ENCODE assay signal across 24 cellular contexts in genomic region chr2:115396579-115396978, GRCh38.
A peak's percentile ranks its signal among the peaks of the same experiment; 100 is the strongest.
DNase-seq lines count a peak whose midpoint lies in the region; ATAC-seq and TF ChIP-seq lines count a peak whose summit lies in the region.
"Had no signal": no experiment of that assay in that cellular context is flagged by ENCODE, and none has a peak within 500 bp of the region (broad histone marks: within the 10 kb centered on the region; RNA-seq: fewer than 3 reads in every experiment).

No MANE protein-coding gene starts in this region.

- H3K27ac ChIP-seq in IMR-90 (ENCODE audit: insufficient read depth, low read length) (no peak overlapping the region), mesendoderm (ENCODE audit: low read depth, low read length) (no peak overlapping the region)
- H3K27ac ChIP-seq: A549; BLaER1 treated with 17β-estradiol and CSF1 and Interleukin-3, amounts not matched to agents 10 nM and 100 nM; GM23248 had no signal

- no peak overlapping the region for H2AK9ac ChIP-seq in IMR-90 (replicated peaks; ENCODE audit: low read depth, low read length, poor library complexity)

- H3K4me3 ChIP-seq in IMR-90 (ENCODE audit: insufficient read depth, low read depth, low read length) = no peak overlapping the region
- H3K4me3 ChIP-seq in mesendoderm (ENCODE audit: low read length) = no peak overlapping the region
- H3K4me3 ChIP-seq: A549; BLaER1 treated with 17β-estradiol and CSF1 and Interleukin-3, amounts not matched to agents 10 nM and 100 nM; GM12878; GM23248 had no signal

- dilution Hi-C loops in IMR-90 (cut with HindIII; ENCODE audit: low sequenced_read_pairs, unreplicated experiment) = no loop called here

- H3K18ac ChIP-seq in IMR-90 (ENCODE audit: low read depth, low read length) (no peak overlapping the region), mesendoderm (ENCODE audit: low read length) (no peak overlapping the region)

- H2AK5ac ChIP-seq in IMR-90 (ENCODE audit: low read depth, low read length) = no peak overlapping the region
- no peak overlapping the region for H2AK5ac ChIP-seq in mesendoderm (ENCODE audit: low read length)

- H3K27me3 ChIP-seq in IMR-90 (ENCODE audit: control insufficient read depth, insufficient read depth, low read length) = no peaks in the 10 kb centered on the region
- no peaks in the 10 kb centered on the region for H3K27me3 ChIP-seq in mesendoderm (ENCODE audit: insufficient read depth, low read length, poor library complexity)
- H3K27me3 ChIP-seq: BE2C; BLaER1 treated with 17β-estradiol and CSF1 and Interleukin-3, amounts not matched to agents 10 nM and 100 nM had no signal

- TF ChIP-seq RAD21 in IMR-90 (IDR thresholded peaks at IDR 0.05; ENCODE audit: low read length) = no peak

- POLR2A ChIA-PET in IMR-90 (lab: Charles Lee; ENCODE audit: unreplicated experiment) = no interaction called here

- no peak for TF ChIP-seq POLR2A in IMR-90 (IDR thresholded peaks at IDR 0.05; ENCODE audit: low read depth, low read length)

- no peak overlapping the region for H2AFZ ChIP-seq in IMR-90 (replicated peaks; ENCODE audit: low read length, poor library complexity)
- H2AFZ ChIP-seq: GM23248 had no signal

- H3K9me1 ChIP-seq in IMR-90 (ENCODE audit: insufficient read depth, low read length) = no peaks in the 10 kb centered on the region

- no peak overlapping the region for H2BK20ac ChIP-seq in IMR-90 (ENCODE audit: low read depth, low read length)

- intact Hi-C loops in IMR-90 (cut with micrococcal nuclease) = no loop called here

- no peak overlapping the region for H4K8ac ChIP-seq in IMR-90 (ENCODE audit: low read depth in 2 of 2, low read length in 2 of 2)
- H4K8ac ChIP-seq in mesendoderm (ENCODE audit: low read depth, low read length) = no peak overlapping the region

- no peak overlapping the region for H4K91ac ChIP-seq in IMR-90 (ENCODE audit: insufficient read depth, low read depth, low read length)

- H3K4me3 Mint-ChIP-seq in nephron progenitor cell = peak overlapping the region; percentile 31
- H3K4me3 Mint-ChIP-seq: CD14-positive monocyte; CD4-positive, alpha-beta T cell; CD8-positive, alpha-beta memory T cell had no signal

- BruUV-seq in IMR-90 (replicated peaks; lab: Mats Ljungman, UMichigan) = no TSS peak

- H3K9me3 ChIP-seq in IMR-90 (ENCODE audit: control insufficient read depth, insufficient read depth, low read length) = 0 out of 2 replicates have a peak, but pooled peaks cover 2% of the 10 kb centered on the region
- H3K9me3 ChIP-seq: A549; BE2C; BLaER1 treated with 17β-estradiol and CSF1 and Interleukin-3, amounts not matched to agents 10 nM and 100 nM had no signal

- no peak for ATAC-seq in IMR-90 (ENCODE audit: low read depth)
- ATAC-seq: A549, GM12878, HCT116 had no signal

- no peaks in the 10 kb centered on the region for H3K79me2 ChIP-seq in mesendoderm (ENCODE audit: control insufficient read depth, insufficient read depth, low read length)

- H3K9me3 Mint-ChIP-seq in nephron progenitor cell = peaks cover 12% of the 10 kb centered on the region

- CTCF ChIA-PET in IMR-90 (lab: Yijun Ruan, JAX) = no interaction called here

- no peak overlapping the region for H2BK120ac ChIP-seq in IMR-90 (ENCODE audit: low read depth, low read length)
- no peak overlapping the region for H2BK120ac ChIP-seq in mesendoderm (ENCODE audit: low read depth, low read length)

- H3K4me1 ChIP-seq in IMR-90 (ENCODE audit: control insufficient read depth, insufficient read depth, low read length) (no peaks in the 10 kb centered on the region), mesendoderm (ENCODE audit: control insufficient read depth, low read depth, low read length) (no peaks in the 10 kb centered on the region)
- H3K4me1 ChIP-seq: A549; BE2C; BLaER1 treated with 17β-estradiol and CSF1 and Interleukin-3, amounts not matched to agents 10 nM and 100 nM had no signal

- DNase-seq in IMR-90 (no peak), amniotic epithelial cell (ENCODE audit: low read depth) (peak; percentile 33), left kidney (ENCODE audit: low read depth, low spot score) (peak; percentile 15), nephron progenitor cell (no peak), SW480 (ENCODE audit: low spot score) (no peak), mesendoderm (no peak), NCI-H526 treated with DMSO at 0.1 percent for 48 hours (lab: John Stamatoyannopoulos, UW) (no peak)
- DNase-seq: 8988T; ACHN; AML-193; BE2C; CD4-positive, alpha-beta T cell; CD8-positive, alpha-beta memory T cell; DMS 273 treated with DMSO at 0.1 percent for 48 hours; DMS79; EL; GDM1; GM23248; H7 had no signal

- H2BK5ac ChIP-seq in IMR-90 (ENCODE audit: low read depth, low read length, poor library complexity, severe bottlenecking) = no peak overlapping the region
- no peak overlapping the region for H2BK5ac ChIP-seq in mesendoderm (ENCODE audit: low read length)

- H4K20me1 ChIP-seq in IMR-90 (ENCODE audit: insufficient read depth, low read length) = no peaks in the 10 kb centered on the region
- H4K20me1 ChIP-seq: BLaER1 treated with 17β-estradiol and CSF1 and Interleukin-3, amounts not matched to agents 10 nM and 100 nM had no signal

- in situ Hi-C loops in IMR-90 (cut with MboI; ENCODE audit: low sequenced_read_pairs) = no loop called here

- no peak overlapping the region for H2BK15ac ChIP-seq in IMR-90 (ENCODE audit: low read depth, low read length)
- no peak overlapping the region for H2BK15ac ChIP-seq in mesendoderm (replicated peaks; ENCODE audit: low read depth)

- no peak overlapping the region for H3K9ac ChIP-seq in IMR-90 (ENCODE audit: low read depth, low read length)
- no peak overlapping the region for H3K9ac ChIP-seq in mesendoderm (ENCODE audit: low read length)
- H3K9ac ChIP-seq: BLaER1 treated with 17β-estradiol and CSF1 and Interleukin-3, amounts not matched to agents 10 nM and 100 nM; GM23248 had no signal

- peaks cover 9% of the 10 kb centered on the region for H3K36me3 Mint-ChIP-seq in nephron progenitor cell (ENCODE audit: low read depth)
- H3K36me3 Mint-ChIP-seq: CD14-positive monocyte; CD8-positive, alpha-beta memory T cell had no signal

- H4K5ac ChIP-seq in IMR-90 (ENCODE audit: low read depth, low read length) (no peak overlapping the region), mesendoderm (ENCODE audit: low read length) (no peak overlapping the region)

- H3K4me1 Mint-ChIP-seq in nephron progenitor cell = peaks cover 60% of the 10 kb centered on the region
- H3K4me1 Mint-ChIP-seq: CD14-positive monocyte; CD8-positive, alpha-beta memory T cell had no signal

- peak overlapping the region; percentile 69 for H3K27ac Mint-ChIP-seq in nephron progenitor cell
- H3K27ac Mint-ChIP-seq: CD14-positive monocyte; CD4-positive, alpha-beta T cell; CD8-positive, alpha-beta memory T cell had no signal

- H3K27me3 Mint-ChIP-seq in nephron progenitor cell (ENCODE audit: low read depth, poor library complexity) = no peaks in the 10 kb centered on the region
- H3K27me3 Mint-ChIP-seq: CD4-positive, alpha-beta T cell; CD8-positive, alpha-beta memory T cell had no signal

- H3K79me1 ChIP-seq in IMR-90 (ENCODE audit: low read depth in 1 of 2, low read length in 2 of 2) (no peaks in the 10 kb centered on the region), mesendoderm (ENCODE audit: low read length) (no peaks in the 10 kb centered on the region)

- no peaks in the 10 kb centered on the region for H3K36me3 ChIP-seq in IMR-90 (ENCODE audit: control insufficient read depth, insufficient read depth, low read length)
- H3K36me3 ChIP-seq in mesendoderm (ENCODE audit: control insufficient read depth, insufficient read depth, low read length) = no peaks in the 10 kb centered on the region
- H3K36me3 ChIP-seq: BE2C; BLaER1 treated with 17β-estradiol and CSF1 and Interleukin-3, amounts not matched to agents 10 nM and 100 nM had no signal

- no CpG with 5 or more reads among the region's 5 CpGs for WGBS in IMR-90 (ENCODE audit: extremely low coverage in 2 of 2, insufficient read length in 1 of 2), 2 experiments
- no CpG with 5 or more reads among the region's 5 CpGs for WGBS in mesendoderm (ENCODE audit: extremely low coverage, insufficient coverage, low lambda C conversion rate)

- H3K56ac ChIP-seq in IMR-90 (ENCODE audit: extremely low read depth, insufficient read depth, low read length) (no peak overlapping the region), mesendoderm (ENCODE audit: low read length) (no peak overlapping the region)

- no peak overlapping the region for H3K14ac ChIP-seq in IMR-90 (replicated peaks; ENCODE audit: low read depth, low read length)

- H3K4me2 ChIP-seq in IMR-90 (ENCODE audit: low read depth, low read length) (no peak overlapping the region), mesendoderm (ENCODE audit: low read length) (no peak overlapping the region)
- H3K4me2 ChIP-seq: A549; BLaER1 treated with 17β-estradiol and CSF1 and Interleukin-3, amounts not matched to agents 10 nM and 100 nM had no signal

- no peak for TF ChIP-seq CTCF in IMR-90 (conservative IDR thresholded peaks at IDR 0.05; ENCODE audit: low read depth, low read length)
- TF ChIP-seq CTCF in nephron progenitor cell (IDR thresholded peaks at IDR 0.05) = no peak

- H3K4ac ChIP-seq in IMR-90 (ENCODE audit: low read depth, low read length) = no peak overlapping the region
- H3K4ac ChIP-seq in mesendoderm (ENCODE audit: low read depth, low read length) = no peak overlapping the region

- H3K23ac ChIP-seq in IMR-90 (ENCODE audit: low read depth, low read length) (no peak overlapping the region), mesendoderm (ENCODE audit: low read length) (no peak overlapping the region)

TF ChIP-seq in IMR-90, 13 proteins besides CTCF, POLR2A, EP300 and RAD21:
- TF ChIP-seq SMC3 (IDR thresholded peaks at IDR 0.05; ENCODE audit: low read depth, low read length) (no peak), BHLHE40 (IDR thresholded peaks at IDR 0.05; ENCODE audit: low read depth, low read length) (no peak), CEBPB (IDR thresholded peaks at IDR 0.05; ENCODE audit: low read depth, low read length) (0 out of 2 replicates have a peak, but pooled peaks have one; percentile 4)

Comparison
In these comparisons a context has a peak if more than half of its experiments do, and no peak if none do; other contexts are left out.
1. DNase-seq: peak in amniotic epithelial cell (single experiment) and left kidney (single experiment); none in IMR-90 (single experiment), nephron progenitor cell (single experiment), SW480 (single experiment), mesendoderm (single experiment) and NCI-H526 treated with DMSO at 0.1 percent for 48 hours (single experiment).